Comparison of ENCODE assay signal across 12 cellular contexts in genomic region chr7:51045319-51046102, GRCh38.
DNase-seq lines count a peak whose midpoint lies in the region; ATAC-seq and TF ChIP-seq lines count a peak whose summit lies in the region.
"Had no signal": no experiment of that assay in that cellular context is flagged by ENCODE, and none has a peak within 500 bp of the region (broad histone marks: within the 10 kb centered on the region; RNA-seq: fewer than 3 reads in every experiment).

No MANE protein-coding gene starts in this region.

- no peaks in the 10 kb centered on the region for H3K36me3 ChIP-seq in IMR-90 (ENCODE audit: control insufficient read depth, insufficient read depth, low read length)
- H3K36me3 ChIP-seq: adrenal gland, spleen had no signal

- no peak overlapping the region for H3K9ac ChIP-seq in IMR-90 (ENCODE audit: low read depth, low read length)

- no peak overlapping the region for H4K8ac ChIP-seq in IMR-90 (ENCODE audit: low read depth in 2 of 2, low read length in 2 of 2)

- TF ChIP-seq POLR2A in IMR-90 (IDR thresholded peaks at IDR 0.05; ENCODE audit: low read depth, low read length) (no peak), GM18505 (IDR thresholded peaks at IDR 0.05; ENCODE audit: borderline replicate concordance, extremely low read depth, insufficient read depth, insufficient read length) (no peak)

- peaks cover 42% of the 10 kb centered on the region for H3K27me3 ChIP-seq in IMR-90 (ENCODE audit: control insufficient read depth, insufficient read depth, low read length)
- H3K27me3 ChIP-seq: adrenal gland had no signal

- H2AFZ ChIP-seq in IMR-90 (replicated peaks; ENCODE audit: low read length, poor library complexity): peak overlapping the region; percentile 35

- TF ChIP-seq CTCF in AG10803 (conservative IDR thresholded peaks at IDR 0.05; ENCODE audit: low read length): no peak
- TF ChIP-seq CTCF in IMR-90 (conservative IDR thresholded peaks at IDR 0.05; ENCODE audit: low read depth, low read length): no peak
- no peak for TF ChIP-seq CTCF in cardiac fibroblast (IDR thresholded peaks at IDR 0.05; ENCODE audit: low read depth, low read length)
- no peak for TF ChIP-seq CTCF in omental fat pad (IDR thresholded peaks at IDR 0.05)

- H3K4me3 ChIP-seq in AG10803 (ENCODE audit: low read length): no peak overlapping the region
- no peak overlapping the region for H3K4me3 ChIP-seq in IMR-90 (ENCODE audit: insufficient read depth, low read depth, low read length)
- H3K4me3 ChIP-seq in cardiac fibroblast (replicated peaks in 1 of 2; ENCODE audit: low read depth in 2 of 2, low read length in 2 of 2): no peak overlapping the region
- H3K4me3 ChIP-seq: adrenal gland, spleen had no signal

- H3K14ac ChIP-seq in IMR-90 (replicated peaks; ENCODE audit: low read depth, low read length): no peak overlapping the region; the same call in 1 of the 2 replicates

- BruUV-seq in IMR-90 (replicated peaks; lab: Mats Ljungman, UMichigan): no TSS peak

- ATAC-seq in IMR-90 (ENCODE audit: low read depth) (peak; percentile 89), GM18505 (IDR thresholded peaks at IDR 0.05; ENCODE audit: unreplicated experiment) (no peak), omental fat pad (ENCODE audit: low FRiP score) (no peak)

- H3K56ac ChIP-seq in IMR-90 (ENCODE audit: extremely low read depth, insufficient read depth, low read length): no peak overlapping the region

- H3K18ac ChIP-seq in IMR-90 (ENCODE audit: low read depth, low read length): no peak overlapping the region; the same call in 1 of the 2 replicates

- peaks cover 3% of the 10 kb centered on the region; the same call in 1 of the 2 replicates for H3K9me1 ChIP-seq in IMR-90 (ENCODE audit: insufficient read depth, low read length)

- DNase-seq in AG10803 (ENCODE audit: low read depth) (peak; percentile 81), IMR-90 (peak; percentile 82), cardiac fibroblast (ENCODE audit: low read depth in 2 of 2) (peak; percentile 5 to 90), myocyte (ENCODE audit: low read depth) (peak; percentile 97), cerebellar cortex (ENCODE audit: low spot score) (no peak), omental fat pad (ENCODE audit: low spot score) (no peak), NOMO-1 (lab: John Stamatoyannopoulos, UW; ENCODE audit: unreplicated experiment in 2 of 2) (no peak)
- DNase-seq: adrenal gland, mesendoderm, NCI-H2171 treated with DMSO at 0.1 percent for 48 hours, spleen had no signal

- 80% methylated on average over 3 of the region's 14 CpGs; no CpG with 5 or more reads in 1 of the 2 experiments for WGBS in IMR-90 (ENCODE audit: extremely low coverage in 2 of 2, insufficient read length in 1 of 2), 2 experiments

- dilution Hi-C loops in IMR-90 (cut with HindIII; ENCODE audit: low sequenced_read_pairs, unreplicated experiment): no loop called here

- H3K4me2 ChIP-seq in IMR-90 (ENCODE audit: low read depth, low read length): no peak overlapping the region

- peak overlapping the region; percentile 2; the same call in 2 of the 3 replicates for H2BK15ac ChIP-seq in IMR-90 (ENCODE audit: low read depth, low read length)

- H3K23ac ChIP-seq in IMR-90 (ENCODE audit: low read depth, low read length): no peak overlapping the region

- no peak overlapping the region for H2BK5ac ChIP-seq in IMR-90 (ENCODE audit: low read depth, low read length, poor library complexity, severe bottlenecking)

- peak overlapping the region; percentile 35; the same call in 1 of the 2 replicates for H2BK20ac ChIP-seq in IMR-90 (ENCODE audit: low read depth, low read length)

- no peak overlapping the region for H3K27ac ChIP-seq in IMR-90 (ENCODE audit: insufficient read depth, low read length)
- H3K27ac ChIP-seq: adrenal gland, spleen had no signal

- H3K4ac ChIP-seq in IMR-90 (ENCODE audit: low read depth, low read length): no peak overlapping the region; the same call in 1 of the 2 replicates

- no peaks in the 10 kb centered on the region; the same call in 1 of the 2 replicates for H3K9me3 ChIP-seq in IMR-90 (ENCODE audit: control insufficient read depth, insufficient read depth, low read length)
- H3K9me3 ChIP-seq: adrenal gland, spleen had no signal

- CTCF ChIA-PET in IMR-90 (lab: Yijun Ruan, JAX): interaction anchor here (0.6 kb wide), 1 partner anchor 96 kb away, joined by 10 read pairs; no protein-coding TSS in a partner anchor

- peak overlapping the region; percentile 37 for H2AK9ac ChIP-seq in IMR-90 (replicated peaks; ENCODE audit: low read depth, low read length, poor library complexity)

- intact Hi-C loops in IMR-90 (cut with micrococcal nuclease): no loop called here

- H2AK5ac ChIP-seq in IMR-90 (ENCODE audit: low read depth, low read length): peak overlapping the region; percentile 88

- no peak overlapping the region for H4K5ac ChIP-seq in IMR-90 (ENCODE audit: low read depth, low read length)

- no peaks in the 10 kb centered on the region for H3K79me1 ChIP-seq in IMR-90 (ENCODE audit: low read depth in 1 of 2, low read length in 2 of 2)

- peak overlapping the region; percentile 12; the same call in 1 of the 2 replicates for H4K91ac ChIP-seq in IMR-90 (ENCODE audit: insufficient read depth, low read depth, low read length)

- peaks cover 10% of the 10 kb centered on the region for H3K4me1 ChIP-seq in IMR-90 (ENCODE audit: control insufficient read depth, insufficient read depth, low read length)
- H3K4me1 ChIP-seq: adrenal gland, spleen had no signal

- H4K20me1 ChIP-seq in IMR-90 (ENCODE audit: insufficient read depth, low read length): peaks cover 4% of the 10 kb centered on the region; the same call in 1 of the 2 replicates

- POLR2A ChIA-PET in IMR-90 (lab: Charles Lee; ENCODE audit: unreplicated experiment): no interaction called here

- in situ Hi-C loops in IMR-90 (cut with MboI; ENCODE audit: low sequenced_read_pairs): no loop called here

- H2BK120ac ChIP-seq in IMR-90 (ENCODE audit: low read depth, low read length): peak overlapping the region; percentile 31; the same call in 1 of the 2 replicates

- no peak for TF ChIP-seq RAD21 in IMR-90 (IDR thresholded peaks at IDR 0.05; ENCODE audit: low read length)

TF ChIP-seq in IMR-90, 13 proteins besides CTCF, POLR2A, EP300 and RAD21:
- peak; percentile 74; the same call in 1 of the 2 replicates for TF ChIP-seq BHLHE40 (IDR thresholded peaks at IDR 0.05; ENCODE audit: low read depth, low read length)
- no peak for TF ChIP-seq RFX5 (IDR thresholded peaks at IDR 0.05; ENCODE audit: low read depth, low read length)
- no peak for TF ChIP-seq SMC3 (IDR thresholded peaks at IDR 0.05; ENCODE audit: low read depth, low read length)
- TF ChIP-seq FOS (IDR thresholded peaks at IDR 0.05; ENCODE audit: low read depth, low read length): peak; percentile 13; the same call in 1 of the 2 replicates
- peak; percentile 83 for TF ChIP-seq RCOR1 (IDR thresholded peaks at IDR 0.05; ENCODE audit: insufficient replicate concordance, low read length)
- TF ChIP-seq CEBPB (IDR thresholded peaks at IDR 0.05; ENCODE audit: low read depth, low read length): no peak
- TF ChIP-seq MXI1 (IDR thresholded peaks at IDR 0.05; ENCODE audit: borderline replicate concordance, low read depth, low read length): no peak
- no peak for TF ChIP-seq MAZ (IDR thresholded peaks at IDR 0.05; ENCODE audit: borderline replicate concordance, low read depth, low read length)
- TF ChIP-seq NFE2L2 (IDR thresholded peaks at IDR 0.05; ENCODE audit: low read depth, low read length): no peak
- TF ChIP-seq MAFK (IDR thresholded peaks at IDR 0.05; ENCODE audit: low read depth, low read length): no peak

Comparison
In these comparisons a context has a peak if more than half of its experiments do, and no peak if none do; other contexts are left out.
1. DNase-seq: peak in AG10803 (single experiment), IMR-90 (single experiment), cardiac fibroblast (2 of 2) and myocyte (single experiment); none in cerebellar cortex (single experiment), omental fat pad (single experiment) and NOMO-1 (0 of 2).